Comparison of ENCODE assay signal across 9 cellular contexts in the genomic region with DNA sequence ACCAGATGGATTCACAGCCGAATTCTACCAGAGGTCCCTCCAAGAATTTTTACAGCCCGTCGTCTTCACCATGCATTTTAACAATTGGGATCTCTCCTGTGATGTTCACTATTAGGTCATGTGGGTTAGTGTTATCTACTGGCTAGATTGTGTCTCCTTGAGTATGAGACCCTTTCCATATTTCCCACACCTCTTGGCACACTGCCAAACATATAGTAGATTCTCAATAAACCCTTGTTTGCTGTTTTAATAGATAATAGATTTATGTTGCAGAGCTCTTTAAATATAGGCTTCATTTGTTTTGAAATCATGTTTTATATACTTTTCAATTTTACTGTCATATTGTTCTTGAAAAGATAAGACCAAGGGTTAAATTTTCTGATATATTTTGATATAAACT. TPM values are rescaled to one million over a fixed set of nuclear protein-coding genes. Genes with fewer than 3 reads are reported as not detected.
"Had no signal": no experiment of that assay in that cellular context is flagged by ENCODE, and none has a peak within 500 bp of the region (broad histone marks: within the 10 kb centered on the region; RNA-seq: fewer than 3 reads in every experiment).

No MANE protein-coding gene starts in this region.

- DNase-seq: IMR-90, Karpas-422, KBM-7, KG1 had no signal

- FAIRE-seq: HTR-8/SVneo had no signal

- H3K27ac ChIP-seq: HL-60, KMS-11 had no signal

- H3K4me2 ChIP-seq: KMS-11 had no signal

- H3K9ac ChIP-seq: KMS-11 had no signal

RNA-seq across cellular contexts. Expression of a gene that starts 34.9 kb away (rescaled TPM):
- total RNA-seq: HT1080, IMR-90 had no signal
- polyA plus RNA-seq: IgD-negative memory B cell, IMR-90 had no signal
